ENCODE assay signal across 10 cellular contexts in genomic region chr20:32477594-32478512, GRCh38.
DNase-seq lines count a peak whose midpoint lies in the region; ATAC-seq, FAIRE-seq and TF ChIP-seq lines count a peak whose summit lies in the region.
"Had no signal": no experiment of that assay in that cellular context is flagged by ENCODE, and none has a peak within 500 bp of the region (broad histone marks: within the 10 kb centered on the region; RNA-seq: fewer than 3 reads in every experiment).

No MANE protein-coding gene starts in this region.

- no peak for FAIRE-seq in astrocyte (lab: Jason Lieb, UNC)

- H3K4me1 ChIP-seq in astrocyte (ENCODE audit: insufficient read depth, low read length): peaks cover 72% of the 10 kb centered on the region

- CTCF ChIA-PET in activated CD8-positive, alpha-beta memory T cell treated with anti-CD3 and anti-CD28 coated beads, Interleukin-2, amount 10 ng/mL, durations not matched to agents 7 days and 5 days (lab: Charles Lee): no interaction called here

- no peaks in the 10 kb centered on the region for H3K9me3 ChIP-seq in astrocyte (ENCODE audit: insufficient read depth, low read depth, low read length)

- H3K36me3 ChIP-seq in astrocyte (ENCODE audit: insufficient read depth, low read length): no peaks in the 10 kb centered on the region

- no peaks in the 10 kb centered on the region for H3K36me3 Mint-ChIP-seq in activated CD8-positive, alpha-beta memory T cell treated with anti-CD3 and anti-CD28 coated beads, Interleukin-2, amount 10 ng/mL, durations not matched to agents 7 days and 5 days
- H3K36me3 Mint-ChIP-seq in astrocyte (ENCODE audit: low read depth, unreplicated experiment): peaks cover 2% of the 10 kb centered on the region
- H3K36me3 Mint-ChIP-seq in stimulated activated effector memory CD8-positive, alpha-beta T cell treated with anti-CD3 and anti-CD28 coated beads, Interleukin-12 subunit alpha, Interleukin-12 subunit beta, amount 100 ng/mL, for 72 hours: peaks cover 8% of the 10 kb centered on the region

- H3K27me3 ChIP-seq in astrocyte (ENCODE audit: insufficient read depth, low read length): no peaks in the 10 kb centered on the region

- peaks cover 95% of the 10 kb centered on the region for H3K79me2 ChIP-seq in astrocyte (ENCODE audit: insufficient read depth, low read length)

- peak overlapping the region; percentile 17 for H3K27ac Mint-ChIP-seq in activated CD8-positive, alpha-beta memory T cell treated with anti-CD3 and anti-CD28 coated beads, Interleukin-2, amount 10 ng/mL, durations not matched to agents 7 days and 5 days
- H3K27ac Mint-ChIP-seq in astrocyte (ENCODE audit: unreplicated experiment): peak overlapping the region; percentile 62
- peak overlapping the region; percentile 89 for H3K27ac Mint-ChIP-seq in stimulated activated effector memory CD8-positive, alpha-beta T cell treated with anti-CD3 and anti-CD28 coated beads, Interleukin-12 subunit alpha, Interleukin-12 subunit beta, amount 100 ng/mL, for 72 hours
- H3K27ac Mint-ChIP-seq: activated CD4-positive, alpha-beta T cell treated with anti-CD3 and anti-CD28 coated beads, Interleukin-2, amount 10 ng/mL, durations not matched to agents 24 days and 14 days had no signal

- no peak overlapping the region for H2AFZ ChIP-seq in astrocyte (ENCODE audit: low read depth, low read length)

- no peak for ATAC-seq in activated CD8-positive, alpha-beta memory T cell treated with anti-CD3 and anti-CD28 coated beads, Interleukin-2, amount 10 ng/mL, durations not matched to agents 7 days and 5 days
- no peak for ATAC-seq in stimulated activated effector memory CD8-positive, alpha-beta T cell treated with anti-CD3 and anti-CD28 coated beads, Interleukin-12 subunit alpha, Interleukin-12 subunit beta, amount 100 ng/mL, for 72 hours
- ATAC-seq in GM21390 (IDR thresholded peaks at IDR 0.05; ENCODE audit: unreplicated experiment): no peak
- ATAC-seq: esophagus mucosa had no signal

- no peak overlapping the region for H3K27ac ChIP-seq in astrocyte (ENCODE audit: low read depth, low read length)

- no peak for TF ChIP-seq POLR2A in erythroblast (IDR thresholded peaks at IDR 0.05; ENCODE audit: low read length)

- H3K9me3 Mint-ChIP-seq in activated CD8-positive, alpha-beta memory T cell treated with anti-CD3 and anti-CD28 coated beads, Interleukin-2, amount 10 ng/mL, durations not matched to agents 7 days and 5 days (ENCODE audit: low read depth): no peaks in the 10 kb centered on the region
- no peaks in the 10 kb centered on the region for H3K9me3 Mint-ChIP-seq in astrocyte (ENCODE audit: unreplicated experiment)
- H3K9me3 Mint-ChIP-seq in stimulated activated effector memory CD8-positive, alpha-beta T cell treated with anti-CD3 and anti-CD28 coated beads, Interleukin-12 subunit alpha, Interleukin-12 subunit beta, amount 100 ng/mL, for 72 hours: no peaks in the 10 kb centered on the region
- H3K9me3 Mint-ChIP-seq: activated CD4-positive, alpha-beta T cell treated with anti-CD3 and anti-CD28 coated beads, Interleukin-2, amount 10 ng/mL, durations not matched to agents 24 days and 14 days had no signal

- no peak for DNase-seq in activated CD8-positive, alpha-beta memory T cell treated with anti-CD3 and anti-CD28 coated beads, Interleukin-2, amount 10 ng/mL, durations not matched to agents 7 days and 5 days
- DNase-seq in activated CD8-positive, alpha-beta memory T cell treated with anti-CD3 and anti-CD28 coated beads for 24 hours: no peak
- DNase-seq in astrocyte (ENCODE audit: low read depth) (no peak), medulla oblongata (ENCODE audit: extremely low spot score) (peak; percentile 23), erythroblast (lab: John Stamatoyannopoulos, UW) (no peak), NCI-H146 treated with DMSO at 0.1 percent for 48 hours (lab: John Stamatoyannopoulos, UW; ENCODE audit: unreplicated experiment) (no peak)
- no peak for DNase-seq in stimulated activated effector memory CD8-positive, alpha-beta T cell treated with anti-CD3 and anti-CD28 coated beads, Interleukin-12 subunit alpha, Interleukin-12 subunit beta, amount 100 ng/mL, for 72 hours (ENCODE audit: low spot score in 2 of 2)
- DNase-seq: activated CD4-positive, alpha-beta T cell treated with anti-CD3 and anti-CD28 coated beads, Interleukin-2, amount 10 ng/mL, durations not matched to agents 24 days and 14 days had no signal

- no peaks in the 10 kb centered on the region for H3K27me3 Mint-ChIP-seq in activated CD8-positive, alpha-beta memory T cell treated with anti-CD3 and anti-CD28 coated beads, Interleukin-2, amount 10 ng/mL, durations not matched to agents 7 days and 5 days
- H3K27me3 Mint-ChIP-seq in astrocyte (ENCODE audit: low read depth, unreplicated experiment): no peaks in the 10 kb centered on the region
- H3K27me3 Mint-ChIP-seq: activated CD4-positive, alpha-beta T cell treated with anti-CD3 and anti-CD28 coated beads, Interleukin-2, amount 10 ng/mL, durations not matched to agents 24 days and 14 days had no signal

- H3K4me1 Mint-ChIP-seq in activated CD8-positive, alpha-beta memory T cell treated with anti-CD3 and anti-CD28 coated beads, Interleukin-2, amount 10 ng/mL, durations not matched to agents 7 days and 5 days: peaks cover 5% of the 10 kb centered on the region
- H3K4me1 Mint-ChIP-seq in astrocyte (ENCODE audit: low read depth, unreplicated experiment): peaks cover 48% of the 10 kb centered on the region
- H3K4me1 Mint-ChIP-seq in stimulated activated effector memory CD8-positive, alpha-beta T cell treated with anti-CD3 and anti-CD28 coated beads, Interleukin-12 subunit alpha, Interleukin-12 subunit beta, amount 100 ng/mL, for 72 hours: peaks cover 48% of the 10 kb centered on the region

- no peak overlapping the region for H3K4me2 ChIP-seq in astrocyte (ENCODE audit: low read length)

- H3K4me3 ChIP-seq in astrocyte (ENCODE audit: insufficient read depth, low read depth, low read length): no peak overlapping the region

- H3K4me3 Mint-ChIP-seq in activated CD8-positive, alpha-beta memory T cell treated with anti-CD3 and anti-CD28 coated beads, Interleukin-2, amount 10 ng/mL, durations not matched to agents 7 days and 5 days: no peak overlapping the region
- no peak overlapping the region for H3K4me3 Mint-ChIP-seq in astrocyte (ENCODE audit: unreplicated experiment)
- no peak overlapping the region for H3K4me3 Mint-ChIP-seq in stimulated activated effector memory CD8-positive, alpha-beta T cell treated with anti-CD3 and anti-CD28 coated beads, Interleukin-12 subunit alpha, Interleukin-12 subunit beta, amount 100 ng/mL, for 72 hours
- H3K4me3 Mint-ChIP-seq: activated CD4-positive, alpha-beta T cell treated with anti-CD3 and anti-CD28 coated beads, Interleukin-2, amount 10 ng/mL, durations not matched to agents 24 days and 14 days had no signal

- peaks cover 68% of the 10 kb centered on the region for H4K20me1 ChIP-seq in astrocyte (ENCODE audit: insufficient read depth, low read length)

- no peak overlapping the region for H3K9ac ChIP-seq in astrocyte (ENCODE audit: low read length)

- TF ChIP-seq CTCF in astrocyte (IDR thresholded peaks at IDR 0.05; ENCODE audit: insufficient read depth, low read depth, low read length): no peak

Comparison
In these comparisons a context has a peak if more than half of its experiments do, and no peak if none do; other contexts are left out.
1. H3K27ac Mint-ChIP-seq: peak in every context shown above with its lines; median percentile 89 in stimulated activated effector memory CD8-positive, alpha-beta T cell treated with anti-CD3 and anti-CD28 coated beads, Interleukin-12 subunit alpha, Interleukin-12 subunit beta, amount 100 ng/mL, for 72 hours; 62 in astrocyte; 17 in activated CD8-positive, alpha-beta memory T cell treated with anti-CD3 and anti-CD28 coated beads, Interleukin-2, amount 10 ng/mL, durations not matched to agents 7 days and 5 days.